ENCODE assay signal across 1 cellular context in genomic region chr11:45371251-45371749, GRCh38.
A peak's percentile ranks its signal among the peaks of the same experiment; 100 is the strongest.
TF ChIP-seq lines count a peak whose summit lies in the region.

No MANE protein-coding gene starts in this region.

TF ChIP-seq in H1, 55 proteins besides CTCF, POLR2A, EP300 and RAD21 (continued from another document):
- TF ChIP-seq ATF2 (IDR thresholded peaks at IDR 0.05; ENCODE audit: low read length) = 0 out of 2 replicates have a peak, but pooled peaks have one; percentile 25
- TF ChIP-seq RFX5 (IDR thresholded peaks at IDR 0.05; ENCODE audit: borderline replicate concordance, low read depth, low read length) = no peak
- TF ChIP-seq, protein P1, sequence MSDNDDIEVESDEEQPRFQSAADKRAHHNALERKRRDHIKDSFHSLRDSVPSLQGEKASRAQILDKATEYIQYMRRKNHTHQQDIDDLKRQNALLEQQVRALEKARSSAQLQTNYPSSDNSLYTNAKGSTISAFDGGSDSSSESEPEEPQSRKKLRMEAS (IDR thresholded peaks at IDR 0.05) = peak; percentile 54
- peak; percentile 79 for TF ChIP-seq TEAD4 (IDR thresholded peaks at IDR 0.05; ENCODE audit: low read depth, low read length)
- TF ChIP-seq ASH2L (IDR thresholded peaks at IDR 0.05; ENCODE audit: low read length) = peak; percentile 36
- no peak for TF ChIP-seq SRF (IDR thresholded peaks at IDR 0.05; ENCODE audit: low read depth, low read length)
- 0 out of 2 replicates have a peak, but pooled peaks have one; percentile 15 for TF ChIP-seq JUND (IDR thresholded peaks at IDR 0.05; ENCODE audit: low read length)
- TF ChIP-seq SP1 (IDR thresholded peaks at IDR 0.05; ENCODE audit: low read depth, low read length) = peak; percentile 53; the same call in 1 of the 2 replicates
- 0 out of 2 replicates have a peak, but pooled peaks have one; percentile 12 for TF ChIP-seq GABPA (IDR thresholded peaks at IDR 0.05; ENCODE audit: borderline replicate concordance, insufficient read depth, low read length)
TF ChIP-seq in H1: peak in this region for 10.
